In genomic region chr7:128209229-128210035, GRCh38 we compare ENCODE assay signal across 8 cellular contexts. TPM values are rescaled to one million over a fixed set of nuclear protein-coding genes. Genes with fewer than 3 reads are reported as not detected.
DNase-seq lines count a peak whose midpoint lies in the region; ATAC-seq and TF ChIP-seq lines count a peak whose summit lies in the region.
"Had no signal": no experiment of that assay in that cellular context is flagged by ENCODE, and none has a peak within 500 bp of the region (broad histone marks: within the 10 kb centered on the region; RNA-seq: fewer than 3 reads in every experiment).

No MANE protein-coding gene starts in this region.

- intact Hi-C loops in lower leg skin (cut with DNase I; ENCODE audit: low total_unique reads) = loop anchor here (5.0 kb wide), 2 partner anchors 72 to 502 kb away; no protein-coding TSS in a partner anchor

- ATAC-seq in HG03045 (IDR thresholded peaks at IDR 0.05; ENCODE audit: unreplicated experiment) = peak; percentile 58

- peaks cover 6% of the 10 kb centered on the region for H3K27me3 Mint-ChIP-seq in activated CD4-positive, alpha-beta T cell treated with anti-CD3 and anti-CD28 coated beads, Interleukin-2, amount 10 ng/mL, durations not matched to agents 7 days and 5 days

- no peak for TF ChIP-seq POLR2A in lower leg skin (IDR thresholded peaks at IDR 0.05)

- WGBS in lower leg skin, 2 donors = 30 to 44% methylated on average over 25 to 27 of the region's 28 CpGs

- H3K36me3 Mint-ChIP-seq in activated CD4-positive, alpha-beta T cell treated with anti-CD3 and anti-CD28 coated beads, Interleukin-2, amount 10 ng/mL, durations not matched to agents 7 days and 5 days (ENCODE audit: low read depth) = no peaks in the 10 kb centered on the region

- CTCF ChIA-PET in activated CD4-positive, alpha-beta T cell treated with anti-CD3 and anti-CD28 coated beads, Interleukin-2, amount 10 ng/mL, durations not matched to agents 7 days and 5 days (lab: Charles Lee) = interaction anchor here (0.6 to 3.7 kb wide), 20 partner anchors 9 to 505 kb away, joined by 3 to 33 read pairs (median 4); no protein-coding TSS in a partner anchor

- H3K4me3 Mint-ChIP-seq in activated CD4-positive, alpha-beta T cell treated with anti-CD3 and anti-CD28 coated beads, Interleukin-2, amount 10 ng/mL, durations not matched to agents 7 days and 5 days = no peak overlapping the region

- H3K9me3 Mint-ChIP-seq in activated CD4-positive, alpha-beta T cell treated with anti-CD3 and anti-CD28 coated beads, Interleukin-2, amount 10 ng/mL, durations not matched to agents 7 days and 5 days = no peaks in the 10 kb centered on the region

- DNase-seq in NCI-H526 (lab: John Stamatoyannopoulos, UW) (peak; percentile 73 to 88), dedifferentiated amniotic fluid mesenchymal stem cell (ENCODE audit: extremely low spot score) (peak; percentile 72), lower leg skin (ENCODE audit: low spot score in 2 of 2) (peak; percentile 34 to 93)
- DNase-seq in activated CD4-positive, alpha-beta T cell treated with anti-CD3 and anti-CD28 coated beads, Interleukin-2, amount 10 ng/mL, durations not matched to agents 7 days and 5 days = peak; percentile 71
- DNase-seq in stimulated activated CD4-positive, alpha-beta T cell treated with anti-CD3 and anti-CD28 coated beads, TNF-alpha, amount 100 ng/mL, for 4 hours (ENCODE audit: low read depth in 3 of 3) = peak; percentile 38 to 49 (median 40)

- no peak overlapping the region for H3K4me3 ChIP-seq in lower leg skin (ENCODE audit: low read depth, poor library complexity, severe bottlenecking)
- H3K4me3 ChIP-seq: skin epidermis had no signal

- TF ChIP-seq CTCF in GM12874 (IDR thresholded peaks at IDR 0.05; ENCODE audit: insufficient read depth, low read depth, low read length) (peak; percentile 97), lower leg skin (IDR thresholded peaks at IDR 0.05) (peak in 1 of 3 donors; percentile 82)

- POLR2A ChIA-PET in activated CD4-positive, alpha-beta T cell treated with anti-CD3 and anti-CD28 coated beads, Interleukin-2, amount 10 ng/mL, durations not matched to agents 7 days and 5 days (lab: Charles Lee) = no interaction called here

- H3K4me1 Mint-ChIP-seq in activated CD4-positive, alpha-beta T cell treated with anti-CD3 and anti-CD28 coated beads, Interleukin-2, amount 10 ng/mL, durations not matched to agents 7 days and 5 days = no peaks in the 10 kb centered on the region

- H3K27ac Mint-ChIP-seq in activated CD4-positive, alpha-beta T cell treated with anti-CD3 and anti-CD28 coated beads, Interleukin-2, amount 10 ng/mL, durations not matched to agents 7 days and 5 days = no peak overlapping the region

RNA-seq across cellular contexts. Expression of gene LEP, which starts 31.6 kb away (rescaled TPM):
- total RNA-seq in activated CD4-positive, alpha-beta T cell treated with anti-CD3 and anti-CD28 coated beads, Interleukin-2, amount 10 ng/mL, durations not matched to agents 7 days and 5 days = not detected
- 10 to 100 TPM in 1 of 4 donors, 1 to 10 TPM in 2, under 1 TPM in 1; 0.54 to 10.2 (median 4.2) TPM for total RNA-seq in lower leg skin
